ENCODE assay signal across 8 cellular contexts in genomic region chr2:69582582-69583176, GRCh38.
A peak's percentile ranks its signal among the peaks of the same experiment; 100 is the strongest.
DNase-seq lines count a peak whose midpoint lies in the region; ATAC-seq and TF ChIP-seq lines count a peak whose summit lies in the region.

No MANE protein-coding gene starts in this region.

- H3K4me3 Mint-ChIP-seq in naive B cell, result peak overlapping the region in 3 of 8 donors; percentile 9 to 54 (median 44)

- H3K27me3 Mint-ChIP-seq in naive B cell, result peaks cover 0 to 12% (median 12%) of the 10 kb centered on the region in 3 donors

- no peaks in the 10 kb centered on the region for H4K20me1 ChIP-seq in KMS-11 (ENCODE audit: insufficient read depth)

- DNase-seq in Caki2 (ENCODE audit: low read depth) (peak; percentile 71), cardiac fibroblast (ENCODE audit: low read depth in 2 of 2) (peak; percentile 39 to 52), naive B cell (no peak), DMS79 (lab: John Stamatoyannopoulos, UW) (no peak), NCI-H1092 (lab: John Stamatoyannopoulos, UW) (no peak), NCI-H82 treated with DMSO at 0.1 percent for 48 hours (lab: John Stamatoyannopoulos, UW; ENCODE audit: unreplicated experiment) (no peak), middle frontal gyrus (ENCODE audit: extremely low spot score, low spot score) (no peak)

- no peaks in the 10 kb centered on the region for H3K9me3 Mint-ChIP-seq in naive B cell

- H3K4me3 ChIP-seq in KMS-11 (IDR thresholded peaks at IDR 0.05; ENCODE audit: insufficient read depth, low read depth, low read length) (peak overlapping the region; percentile 70), cardiac fibroblast (replicated peaks in 1 of 2; ENCODE audit: low read depth in 2 of 2, low read length in 2 of 2) (no peak overlapping the region)

- H3K27ac Mint-ChIP-seq in naive B cell, result peak overlapping the region in 4 of 6 donors; percentile 5 to 54 (median 52)

- peak overlapping the region; percentile 61; the same call in 1 of the 2 replicates for H3K9ac ChIP-seq in KMS-11

- peak overlapping the region; percentile 69 for H3K4me2 ChIP-seq in KMS-11

- no peak overlapping the region for H2AFZ ChIP-seq in KMS-11 (ENCODE audit: low read depth)

- no peaks in the 10 kb centered on the region for H3K27me3 ChIP-seq in KMS-11 (ENCODE audit: insufficient read depth, low read depth)

- peaks cover 98% of the 10 kb centered on the region for H3K4me1 ChIP-seq in KMS-11 (ENCODE audit: low read depth, poor library complexity, severe bottlenecking)

- no peak for ATAC-seq in naive B cell (ENCODE audit: low read depth in 2 of 2)

- in situ Hi-C loops in Caki2 (cut with HindIII; ENCODE audit: low pct_unique_long_range_greater_than_20kb, low sequenced_read_pairs), result no loop called here

- H3K79me2 ChIP-seq in KMS-11 (ENCODE audit: insufficient read depth, low read depth), result peaks cover 45% of the 10 kb centered on the region; the same call in 1 of the 2 replicates

- TF ChIP-seq CTCF in KMS-11 (conservative IDR thresholded peaks at IDR 0.05; ENCODE audit: low read depth, low read length), result no peak
- no peak for TF ChIP-seq CTCF in cardiac fibroblast (IDR thresholded peaks at IDR 0.05; ENCODE audit: low read depth, low read length)

- peak overlapping the region; percentile 84 for H3K27ac ChIP-seq in KMS-11

- peaks cover 0 to 4% of the 10 kb centered on the region in 2 donors for H3K36me3 Mint-ChIP-seq in naive B cell

- no peaks in the 10 kb centered on the region for H3K36me3 ChIP-seq in KMS-11 (ENCODE audit: insufficient read depth)

- peaks cover 9 to 13% (median 12%) of the 10 kb centered on the region in 3 donors for H3K4me1 Mint-ChIP-seq in naive B cell

Comparison
In these comparisons a context has a peak if more than half of its experiments do, and no peak if none do; other contexts are left out.
1. DNase-seq: peak in Caki2 (single experiment) and cardiac fibroblast (2 of 2); none in naive B cell (single experiment), DMS79 (single experiment), NCI-H1092 (single experiment), NCI-H82 treated with DMSO at 0.1 percent for 48 hours (single experiment) and middle frontal gyrus (single experiment).